Comparison of ENCODE assay signal across 1 cellular context in the genomic region with DNA sequence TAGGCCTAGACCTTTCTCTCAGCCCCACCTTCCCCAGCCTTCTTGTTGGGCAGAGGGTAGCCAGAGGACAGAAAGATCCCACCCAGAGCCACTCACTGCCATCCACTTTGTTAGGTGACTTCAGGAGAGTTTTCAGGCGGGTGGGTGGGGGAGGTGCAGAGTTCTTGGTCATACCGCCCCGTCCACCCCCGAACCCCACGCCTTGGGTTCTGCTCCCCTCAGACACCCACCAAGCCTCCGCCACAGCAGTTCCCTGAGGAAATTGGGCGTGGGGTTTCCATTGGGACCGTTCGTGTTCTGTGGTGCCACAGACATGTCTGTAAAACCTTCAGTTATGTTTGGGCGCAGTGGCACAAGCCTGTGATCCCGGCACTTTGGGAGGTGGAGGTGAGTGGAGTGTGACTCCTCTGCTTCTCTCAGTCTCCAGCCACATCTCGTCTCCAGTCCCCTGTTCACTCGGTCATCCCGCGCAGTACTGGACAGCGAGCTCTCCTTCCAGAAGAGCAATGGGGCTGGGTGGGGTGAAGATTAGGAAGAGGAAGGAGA.
TF ChIP-seq lines count a peak whose summit lies in the region.

No MANE protein-coding gene starts in this region.

TF ChIP-seq in HCT116, 20 proteins besides CTCF, POLR2A, EP300 and RAD21 (continued from another document):
- TF ChIP-seq, protein P1, sequence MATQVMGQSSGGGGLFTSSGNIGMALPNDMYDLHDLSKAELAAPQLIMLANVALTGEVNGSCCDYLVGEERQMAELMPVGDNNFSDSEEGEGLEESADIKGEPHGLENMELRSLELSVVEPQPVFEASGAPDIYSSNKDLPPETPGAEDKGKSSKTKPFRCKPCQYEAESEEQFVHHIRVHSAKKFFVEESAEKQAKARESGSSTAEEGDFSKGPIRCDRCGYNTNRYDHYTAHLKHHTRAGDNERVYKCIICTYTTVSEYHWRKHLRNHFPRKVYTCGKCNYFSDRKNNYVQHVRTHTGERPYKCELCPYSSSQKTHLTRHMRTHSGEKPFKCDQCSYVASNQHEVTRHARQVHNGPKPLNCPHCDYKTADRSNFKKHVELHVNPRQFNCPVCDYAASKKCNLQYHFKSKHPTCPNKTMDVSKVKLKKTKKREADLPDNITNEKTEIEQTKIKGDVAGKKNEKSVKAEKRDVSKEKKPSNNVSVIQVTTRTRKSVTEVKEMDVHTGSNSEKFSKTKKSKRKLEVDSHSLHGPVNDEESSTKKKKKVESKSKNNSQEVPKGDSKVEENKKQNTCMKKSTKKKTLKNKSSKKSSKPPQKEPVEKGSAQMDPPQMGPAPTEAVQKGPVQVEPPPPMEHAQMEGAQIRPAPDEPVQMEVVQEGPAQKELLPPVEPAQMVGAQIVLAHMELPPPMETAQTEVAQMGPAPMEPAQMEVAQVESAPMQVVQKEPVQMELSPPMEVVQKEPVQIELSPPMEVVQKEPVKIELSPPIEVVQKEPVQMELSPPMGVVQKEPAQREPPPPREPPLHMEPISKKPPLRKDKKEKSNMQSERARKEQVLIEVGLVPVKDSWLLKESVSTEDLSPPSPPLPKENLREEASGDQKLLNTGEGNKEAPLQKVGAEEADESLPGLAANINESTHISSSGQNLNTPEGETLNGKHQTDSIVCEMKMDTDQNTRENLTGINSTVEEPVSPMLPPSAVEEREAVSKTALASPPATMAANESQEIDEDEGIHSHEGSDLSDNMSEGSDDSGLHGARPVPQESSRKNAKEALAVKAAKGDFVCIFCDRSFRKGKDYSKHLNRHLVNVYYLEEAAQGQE (IDR thresholded peaks at IDR 0.05; ENCODE audit: low read depth) = no peak
- TF ChIP-seq EZH2phosphoT487 (IDR thresholded peaks at IDR 0.05; ENCODE audit: borderline replicate concordance) (no peak), ZFX (IDR thresholded peaks at IDR 0.05) (no peak), FOSL1 (IDR thresholded peaks at IDR 0.05; ENCODE audit: low read depth) (no peak), YY1 (IDR thresholded peaks at IDR 0.05; ENCODE audit: extremely low read depth, insufficient replicate concordance, low read depth, low read length) (no peak), SRF (IDR thresholded peaks at IDR 0.05; ENCODE audit: low read depth) (no peak)
- TF ChIP-seq, protein P2, sequence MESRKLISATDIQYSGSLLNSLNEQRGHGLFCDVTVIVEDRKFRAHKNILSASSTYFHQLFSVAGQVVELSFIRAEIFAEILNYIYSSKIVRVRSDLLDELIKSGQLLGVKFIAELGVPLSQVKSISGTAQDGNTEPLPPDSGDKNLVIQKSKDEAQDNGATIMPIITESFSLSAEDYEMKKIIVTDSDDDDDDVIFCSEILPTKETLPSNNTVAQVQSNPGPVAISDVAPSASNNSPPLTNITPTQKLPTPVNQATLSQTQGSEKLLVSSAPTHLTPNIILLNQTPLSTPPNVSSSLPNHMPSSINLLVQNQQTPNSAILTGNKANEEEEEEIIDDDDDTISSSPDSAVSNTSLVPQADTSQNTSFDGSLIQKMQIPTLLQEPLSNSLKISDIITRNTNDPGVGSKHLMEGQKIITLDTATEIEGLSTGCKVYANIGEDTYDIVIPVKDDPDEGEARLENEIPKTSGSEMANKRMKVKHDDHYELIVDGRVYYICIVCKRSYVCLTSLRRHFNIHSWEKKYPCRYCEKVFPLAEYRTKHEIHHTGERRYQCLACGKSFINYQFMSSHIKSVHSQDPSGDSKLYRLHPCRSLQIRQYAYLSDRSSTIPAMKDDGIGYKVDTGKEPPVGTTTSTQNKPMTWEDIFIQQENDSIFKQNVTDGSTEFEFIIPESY (IDR thresholded peaks at IDR 0.05; ENCODE audit: extremely low read depth, insufficient replicate concordance, low read length) = no peak
